19 cellular contexts compared by ENCODE assay signal in genomic region chr1:201007481-201007880, GRCh38. TPM values are rescaled to one million over a fixed set of nuclear protein-coding genes. Genes with fewer than 3 reads are reported as not detected.
DNase-seq lines count a peak whose midpoint lies in the region; ATAC-seq, FAIRE-seq and TF ChIP-seq lines count a peak whose summit lies in the region.
"Had no signal": no experiment of that assay in that cellular context is flagged by ENCODE, and none has a peak within 500 bp of the region (broad histone marks: within the 10 kb centered on the region; RNA-seq: fewer than 3 reads in every experiment).

No MANE protein-coding gene starts in this region.

- H2BK5ac ChIP-seq in neuronal stem cell (ENCODE audit: low read length), result no peak overlapping the region

- H2BK12ac ChIP-seq in neuronal stem cell (ENCODE audit: low read length), result peak overlapping the region; percentile 80

- no peak overlapping the region for H2BK15ac ChIP-seq in neuronal stem cell (ENCODE audit: low read length)

- H3K27me3 ChIP-seq in NT2/D1 (ENCODE audit: insufficient read depth, insufficient read length) (no peaks in the 10 kb centered on the region), bronchial epithelial cell (ENCODE audit: control insufficient read depth, insufficient read depth, low read length) (no peaks in the 10 kb centered on the region), neuronal stem cell (ENCODE audit: control insufficient read depth in 3 of 3, insufficient read depth in 3 of 3, low read depth in 1 of 3, low read length in 3 of 3) (no peaks in the 10 kb centered on the region)
- H3K27me3 ChIP-seq: BLaER1 treated with 17β-estradiol and CSF1 and Interleukin-3, amounts not matched to agents 10 nM and 100 nM had no signal

- H3K36me3 ChIP-seq in HEK293 (ENCODE audit: control insufficient read depth in 2 of 2, insufficient read depth in 1 of 2, low read length in 2 of 2) (no peaks in the 10 kb centered on the region), NT2/D1 (ENCODE audit: insufficient read depth, insufficient read length, low read length) (no peaks in the 10 kb centered on the region), bronchial epithelial cell (ENCODE audit: control insufficient read depth, insufficient read depth, low read length) (no peaks in the 10 kb centered on the region), neuronal stem cell (replicated peaks in 1 of 2; ENCODE audit: control insufficient read depth in 2 of 2, insufficient read depth in 2 of 2, low read length in 2 of 2) (peaks cover 6 to 36% of the 10 kb centered on the region in 2 donors)

- H3K23ac ChIP-seq in neuronal stem cell (ENCODE audit: low read depth, low read length, poor library complexity), result peak overlapping the region; percentile 62

- no peak for TF ChIP-seq CTCF in HEK293 (tag by site-specific recombination; IDR thresholded peaks at IDR 0.05)
- no peak for TF ChIP-seq CTCF in bronchial epithelial cell (IDR thresholded peaks at IDR 0.05; ENCODE audit: insufficient read depth, low read length, severe bottlenecking)

- CTCF ChIA-PET in HEK293 (lab: Yijun Ruan, JAX), result no interaction called here

- H3K4me3 ChIP-seq in HEK293 (ENCODE audit: low read depth, low read length), result no peak overlapping the region
- H3K4me3 ChIP-seq in NT2/D1 (ENCODE audit: insufficient read length, low read depth), result no peak overlapping the region
- no peak overlapping the region for H3K4me3 ChIP-seq in bronchial epithelial cell (ENCODE audit: low read depth, low read length)
- H3K4me3 ChIP-seq in neuronal stem cell (ENCODE audit: low read length in 2 of 2), result peak overlapping the region in 1 of 2 donors; percentile 13
- H3K4me3 ChIP-seq: BLaER1 treated with 17β-estradiol and CSF1 and Interleukin-3, amounts not matched to agents 10 nM and 100 nM had no signal

- no peak overlapping the region for H3K4me2 ChIP-seq in neuronal stem cell (ENCODE audit: insufficient read depth, low read length, poor library complexity, severe bottlenecking)
- H3K4me2 ChIP-seq: BLaER1 treated with 17β-estradiol and CSF1 and Interleukin-3, amounts not matched to agents 10 nM and 100 nM had no signal

- no peak overlapping the region for H3K27ac ChIP-seq in HEK293 (ENCODE audit: extremely low read depth, low read depth, low read length)
- no peak overlapping the region for H3K27ac ChIP-seq in neuronal stem cell (replicated peaks; ENCODE audit: low read length)

- no peak overlapping the region for H4K91ac ChIP-seq in neuronal stem cell (ENCODE audit: low read depth, low read length, poor library complexity)

- H2BK120ac ChIP-seq in neuronal stem cell (ENCODE audit: low read depth, low read length), result no peak overlapping the region

- H3K14ac ChIP-seq in neuronal stem cell (ENCODE audit: low read length), result no peak overlapping the region

- no peak overlapping the region for H2AK5ac ChIP-seq in neuronal stem cell (ENCODE audit: low read depth, low read length)

- POLR2A ChIA-PET in HEK293 (lab: Yijun Ruan, JAX), result no interaction called here

- no peak overlapping the region for H4K8ac ChIP-seq in neuronal stem cell (ENCODE audit: low read depth, low read length)

- no peak overlapping the region for H3K18ac ChIP-seq in neuronal stem cell (ENCODE audit: low read length)

- peak overlapping the region; percentile 23 for H3K9ac ChIP-seq in NT2/D1 (ENCODE audit: insufficient read length, low read depth)
- peak overlapping the region; percentile 2 for H3K9ac ChIP-seq in neuronal stem cell (ENCODE audit: low read depth, low read length, poor library complexity)
- H3K9ac ChIP-seq: BLaER1 treated with 17β-estradiol and CSF1 and Interleukin-3, amounts not matched to agents 10 nM and 100 nM had no signal

- no peak overlapping the region for H3K4ac ChIP-seq in neuronal stem cell (ENCODE audit: low read length)

- peak; percentile 88 for FAIRE-seq in bronchial epithelial cell (lab: Jason Lieb, UNC)
- FAIRE-seq: GM18507 had no signal

- WGBS in neuronal stem cell (ENCODE audit: extremely low coverage in 2 of 2, insufficient read length in 2 of 2, insufficient replicate concordance in 1 of 2), 2 donors, result no CpG with 5 or more reads among the region's 5 CpGs

- no peak for DNase-seq in NT2/D1 (ENCODE audit: low read depth, low spot score)
- no peak for DNase-seq in bronchial epithelial cell (ENCODE audit: low read depth)
- no peak for DNase-seq in neuronal stem cell (ENCODE audit: low spot score)
- no peak for DNase-seq in DMS153 (lab: John Stamatoyannopoulos, UW)
- no peak for DNase-seq in H4 (ENCODE audit: low spot score)
- DNase-seq: Calu3; CD8-positive, alpha-beta T cell; DMS53; DND-41; EL; GOT3; HCEC 1CT; HFFc6; Kasumi-1; KG1 had no signal

- ATAC-seq in HG02973 (IDR thresholded peaks at IDR 0.05; ENCODE audit: unreplicated experiment), result no peak
- ATAC-seq: CD8-positive, alpha-beta T cell had no signal

- no peak overlapping the region for H2AFZ ChIP-seq in neuronal stem cell (ENCODE audit: low read length)

- H3K4me1 ChIP-seq in HEK293 (ENCODE audit: control insufficient read depth, insufficient read depth, low read length) (no peaks in the 10 kb centered on the region), NT2/D1 (ENCODE audit: insufficient read depth, insufficient read length) (peaks cover 25% of the 10 kb centered on the region), neuronal stem cell (ENCODE audit: control insufficient read depth in 2 of 2, insufficient read depth in 1 of 2, low read depth in 1 of 2, low read length in 2 of 2) (peaks cover 22 to 29% of the 10 kb centered on the region in 2 donors)

- peaks cover 5% of the 10 kb centered on the region for H3K79me1 ChIP-seq in neuronal stem cell (ENCODE audit: low read depth, low read length)

- H3K9me3 ChIP-seq in HEK293 (ENCODE audit: control insufficient read depth, insufficient read depth, low read depth, low read length) (no peaks in the 10 kb centered on the region), NT2/D1 (ENCODE audit: insufficient read depth, low read length) (no peaks in the 10 kb centered on the region), neuronal stem cell (replicated peaks in 1 of 2; ENCODE audit: control insufficient read depth in 2 of 2, insufficient read depth in 1 of 2, low read depth in 1 of 2, low read length in 2 of 2) (peaks cover 0 to 2% of the 10 kb centered on the region in 2 donors)
- H3K9me3 ChIP-seq: BLaER1 treated with 17β-estradiol and CSF1 and Interleukin-3, amounts not matched to agents 10 nM and 100 nM had no signal

TF ChIP-seq in HEK293, 187 proteins besides CTCF, POLR2A, EP300 and RAD21:
- TF ChIP-seq ZBTB26 (tag by site-specific recombination; optimal IDR thresholded peaks at IDR 0.05) (no peak), ZSCAN4 (tag by site-specific recombination; IDR thresholded peaks at IDR 0.05) (peak; percentile 65)

RNA-seq across cellular contexts. Expression of gene KIF21B, which starts 16.0 kb away (rescaled TPM):
- 4.2 and 5.6 TPM in 2 replicates for total RNA-seq in bronchial epithelial cell
- 8.0 TPM for polyA plus RNA-seq in neuronal stem cell (2013, experiment 1 of 2)
- polyA plus RNA-seq in neuronal stem cell (2013, experiment 2 of 2), result 8.0 TPM
- 2.1 and 2.4 TPM in 2 replicates for total RNA-seq in H4 (2014; rRNA removed; shearing (Covaris generic))
- total RNA-seq: HFFc6 had no signal
